Comparison of ENCODE assay signal across 8 cellular contexts in the genomic region with DNA sequence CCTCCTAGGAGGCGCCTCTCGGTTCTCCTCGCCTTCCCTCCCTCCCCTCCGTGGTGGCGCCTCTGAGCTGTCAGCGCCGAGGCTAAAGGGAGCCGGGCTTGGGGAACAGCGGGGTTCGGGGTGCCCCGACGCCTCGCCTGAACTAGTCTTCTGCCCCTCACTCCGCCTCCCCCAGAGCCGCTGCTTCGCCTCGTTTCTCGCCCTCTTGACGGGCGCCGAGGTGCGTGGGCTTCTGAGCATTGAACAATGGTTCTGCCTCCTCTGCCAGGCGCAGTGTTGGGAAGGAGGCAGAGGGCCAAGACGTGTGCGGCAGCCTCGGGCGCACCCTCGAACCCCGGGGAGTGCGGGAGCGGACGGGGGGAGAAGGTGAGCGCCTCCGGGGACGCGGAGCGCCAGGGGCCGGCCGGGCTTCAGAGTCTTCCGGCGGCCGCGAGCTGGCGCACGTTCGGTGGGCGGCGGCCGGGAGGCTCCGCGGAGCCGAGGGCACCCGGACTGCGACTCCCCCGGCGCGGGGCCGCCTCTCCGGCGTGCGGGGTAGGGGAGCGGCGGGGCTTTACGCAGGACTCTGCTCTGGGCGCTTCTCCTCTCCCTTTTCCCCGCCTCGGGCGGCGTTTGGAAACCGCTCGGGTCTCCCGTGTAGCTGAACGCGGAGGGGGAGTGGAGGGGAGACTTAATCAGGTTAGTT. TPM values are rescaled to one million over a fixed set of nuclear protein-coding genes. Genes with fewer than 3 reads are reported as not detected.
A peak's percentile ranks its signal among the peaks of the same experiment; 100 is the strongest.
DNase-seq lines count a peak whose midpoint lies in the region; ATAC-seq and TF ChIP-seq lines count a peak whose summit lies in the region.

No MANE protein-coding gene starts in this region.

- H3K27me3 Mint-ChIP-seq in T-cell = peaks cover 60 to 63% of the 10 kb centered on the region in 2 donors

- H3K27me3 ChIP-seq in BE2C = peaks cover 18% of the 10 kb centered on the region
- H3K27me3 ChIP-seq in dorsolateral prefrontal cortex = peaks cover 0 to 5% (median 0%) of the 10 kb centered on the region in 45 donors

- no peaks in the 10 kb centered on the region for H3K9me3 Mint-ChIP-seq in T-cell

- intact Hi-C loops in dorsolateral prefrontal cortex (cut with DNase I) = loop anchor here (5.0 to 10.0 kb wide), 5 partner anchors 158 to 605 kb away; partner anchors contain the start of gene SMARCA2 (in 2 of the 2)

- peak overlapping the region in 57 of 59 donors; percentile 21 to 91 (median 83) for H3K27ac ChIP-seq in dorsolateral prefrontal cortex

- no peak for TF ChIP-seq CTCF in BE2C (IDR thresholded peaks at IDR 0.05; ENCODE audit: low read depth, low read length)
- TF ChIP-seq CTCF in dorsolateral prefrontal cortex (IDR thresholded peaks at IDR 0.05 in 54 of 56, conservative IDR thresholded peaks at IDR 0.05 in 2 of 56; ENCODE audit: low read depth in 1 of 56, partially characterized antibody in 56 of 56) = peak in 15 of 56 donors; percentile 2 to 34 (median 17)

- H3K9me3 ChIP-seq in BE2C = no peaks in the 10 kb centered on the region

- peak; percentile 56 for DNase-seq in BE2C
- peak in 1 of 34 experiments; percentile 1 for DNase-seq in T-cell
- DNase-seq in dorsolateral prefrontal cortex = peak in 7 of 10 donors; percentile 29 to 71 (median 41)
- DNase-seq in medulla oblongata (ENCODE audit: extremely low spot score) = peak; percentile 49
- DNase-seq in stromal cell of bone marrow (ENCODE audit: low read depth) = peak; percentile 6

- H3K4me3 Mint-ChIP-seq in T-cell = peak overlapping the region; percentile 73 to 83 (median 80)

- peaks cover 14 to 19% (median 14%) of the 10 kb centered on the region in 3 donors for H3K4me1 Mint-ChIP-seq in T-cell

- ATAC-seq in GM18907 (IDR thresholded peaks at IDR 0.05; ENCODE audit: unreplicated experiment) = peak; percentile 43
- peak; percentile 36 for ATAC-seq in HG03175 (IDR thresholded peaks at IDR 0.05; ENCODE audit: unreplicated experiment)
- ATAC-seq in T-cell (replicated peaks in 1 of 4) = peak; percentile 27 to 42 (median 34)
- ATAC-seq in GM18873 (IDR thresholded peaks at IDR 0.05; ENCODE audit: low FRiP score, unreplicated experiment) = no peak

- H3K4me3 ChIP-seq in BE2C (ENCODE audit: low read depth, low read length) (peak overlapping the region; percentile 73), dorsolateral prefrontal cortex (peak overlapping the region; percentile 57 to 93 (median 80))

- CTCF ChIA-PET in T-cell (lab: Charles Lee) = no interaction called here

- no peak overlapping the region for H3K27ac Mint-ChIP-seq in T-cell

- POLR2A ChIA-PET in T-cell (lab: Charles Lee) = no interaction called here

- H3K36me3 Mint-ChIP-seq in T-cell = no peaks in the 10 kb centered on the region

- H3K4me1 ChIP-seq in BE2C = peaks cover 2% of the 10 kb centered on the region; the same call in 1 of the 2 replicates

- H3K36me3 ChIP-seq in BE2C = no peaks in the 10 kb centered on the region

RNA-seq across cellular contexts. Expression of gene VLDLR, which starts 0.9 kb away (rescaled TPM):
- 9.4 TPM for polyA plus RNA-seq in BE2C (2012; ENCODE audit: insufficient read depth, insufficient read length, low read depth)
- total RNA-seq in T-cell (1 to 10 TPM in 2 of 5 donors, under 1 TPM in 3; 0.16 to 1.9 (median 0.92) TPM), dorsolateral prefrontal cortex (10 to 100 TPM in 119 of 120 experiments, 1 to 10 TPM in 1; 4.7 to 39.6 (median 23.5) TPM)
